In genomic region chr3:124774305-124774673, GRCh38 we compare ENCODE assay signal across 8 cellular contexts. TPM values are rescaled to one million over a fixed set of nuclear protein-coding genes. Genes with fewer than 3 reads are reported as not detected.
DNase-seq lines count a peak whose midpoint lies in the region; ATAC-seq and TF ChIP-seq lines count a peak whose summit lies in the region.
"Had no signal": no experiment of that assay in that cellular context is flagged by ENCODE, and none has a peak within 500 bp of the region (broad histone marks: within the 10 kb centered on the region; RNA-seq: fewer than 3 reads in every experiment).

No MANE protein-coding gene starts in this region.

- DNase-seq in Karpas-422 (peak; percentile 10), dedifferentiated amniotic fluid mesenchymal stem cell (ENCODE audit: extremely low spot score) (peak; percentile 72), right lobe of liver (no peak), uterus (peak in 1 of 2 donors; percentile 57)
- DNase-seq in activated CD8-positive, alpha-beta memory T cell treated with anti-CD3 and anti-CD28 coated beads, Interleukin-2, amount 50 U/mL, for 48 hours, result no peak

- TF ChIP-seq POLR2A in right lobe of liver (IDR thresholded peaks at IDR 0.05) (no peak), uterus (IDR thresholded peaks at IDR 0.05) (no peak)

- no peak for TF ChIP-seq CTCF in right lobe of liver (IDR thresholded peaks at IDR 0.05)
- TF ChIP-seq CTCF in uterus (IDR thresholded peaks at IDR 0.05), result no peak

- intact Hi-C loops in right lobe of liver (cut with DNase I) (no loop called here), uterus (cut with DNase I; ENCODE audit: low total_unique reads) (no loop called here)

- 56% methylated on average over 5 of the region's 5 CpGs for WGBS in right lobe of liver (ENCODE audit: insufficient coverage, low coverage, low lambda C conversion rate, missing lambda C conversion rate)

- no peaks in the 10 kb centered on the region for H4K20me1 ChIP-seq in Karpas-422 (ENCODE audit: insufficient read depth, low read depth, low read length)

- peak in 3 of 4 donors; percentile 11 to 38 (median 20) for ATAC-seq in right lobe of liver
- ATAC-seq in GM18520 (IDR thresholded peaks at IDR 0.05; ENCODE audit: unreplicated experiment), result no peak
- no peak for ATAC-seq in GM21825 (IDR thresholded peaks at IDR 0.05; ENCODE audit: unreplicated experiment)

- H3K4me2 ChIP-seq in Karpas-422 (ENCODE audit: low read depth, low read length, poor library complexity, severe bottlenecking), result no peak overlapping the region
- H3K4me2 ChIP-seq: PC-9 had no signal

- H3K4me3 ChIP-seq in Karpas-422 (ENCODE audit: low read length), result no peak overlapping the region
- H3K4me3 ChIP-seq in right lobe of liver, result no peak overlapping the region
- H3K4me3 ChIP-seq in uterus, result no peak overlapping the region
- H3K4me3 ChIP-seq: PC-9 had no signal

- no peaks in the 10 kb centered on the region for H3K9me2 ChIP-seq in Karpas-422 (replicated peaks; ENCODE audit: insufficient read depth, low read length)

- H2AFZ ChIP-seq in Karpas-422 (ENCODE audit: low read length), result no peak overlapping the region
- H2AFZ ChIP-seq: PC-9 had no signal

- H3K4me1 ChIP-seq in Karpas-422 (ENCODE audit: low read length) (no peaks in the 10 kb centered on the region), right lobe of liver (peaks cover 0 to 12% (median 0%) of the 10 kb centered on the region in 4 donors), uterus (peaks cover 4 to 44% of the 10 kb centered on the region in 2 donors)

- no peak overlapping the region for H3K27ac ChIP-seq in Karpas-422 (ENCODE audit: low read length)
- no peak overlapping the region for H3K27ac ChIP-seq in right lobe of liver
- H3K27ac ChIP-seq in uterus, result peak overlapping the region; percentile 46 to 65
- H3K27ac ChIP-seq: PC-9 had no signal

- no peak overlapping the region for H3K9ac ChIP-seq in Karpas-422 (ENCODE audit: low read length)

- no peaks in the 10 kb centered on the region for H3K79me2 ChIP-seq in Karpas-422 (ENCODE audit: low read length)

- H3K27me3 ChIP-seq in Karpas-422 (ENCODE audit: low read length) (no peaks in the 10 kb centered on the region), right lobe of liver (no peaks in the 10 kb centered on the region), uterus (no peaks in the 10 kb centered on the region)

- H3K9me3 ChIP-seq in Karpas-422 (ENCODE audit: low read length) (no peaks in the 10 kb centered on the region), right lobe of liver (no peaks in the 10 kb centered on the region), uterus (no peaks in the 10 kb centered on the region)

- no peaks in the 10 kb centered on the region for H3K36me3 ChIP-seq in Karpas-422 (ENCODE audit: insufficient read depth, low read length)
- H3K36me3 ChIP-seq in right lobe of liver, result peaks cover 0 to 6% (median 4%) of the 10 kb centered on the region in 4 donors
- no peaks in the 10 kb centered on the region for H3K36me3 ChIP-seq in uterus

RNA-seq across cellular contexts. Expression of gene UMPS, which starts 44.0 kb away (rescaled TPM):
- total RNA-seq in Karpas-422 (2014; rRNA removed; shearing (Covaris generic); ENCODE audit: low replicate concordance), result 17.4 and 30.2 TPM in 2 replicates
- total RNA-seq in right lobe of liver, result 10 to 100 TPM; 17.5 to 29.9 (median 25.5) TPM
- total RNA-seq in uterus, result 10 to 100 TPM in 3 of 4 donors, 1 to 10 TPM in 1; 5.4 to 54.8 (median 19.9) TPM

Comparison
In these comparisons a context has a peak if more than half of its experiments do, and no peak if none do; other contexts are left out.
1. DNase-seq: peak in Karpas-422 (single experiment) and dedifferentiated amniotic fluid mesenchymal stem cell (single experiment); none in right lobe of liver (0 of 3) and activated CD8-positive, alpha-beta memory T cell treated with anti-CD3 and anti-CD28 coated beads, Interleukin-2, amount 50 U/mL, for 48 hours (single experiment).
2. H3K27ac ChIP-seq: peak in uterus (2 of 2); none in Karpas-422 (single experiment) and right lobe of liver (0 of 3).
3. ATAC-seq: peak in right lobe of liver (3 of 4); none in GM18520 (single experiment) and GM21825 (single experiment).